ENCODE assay signal across 23 cellular contexts in the genomic region with DNA sequence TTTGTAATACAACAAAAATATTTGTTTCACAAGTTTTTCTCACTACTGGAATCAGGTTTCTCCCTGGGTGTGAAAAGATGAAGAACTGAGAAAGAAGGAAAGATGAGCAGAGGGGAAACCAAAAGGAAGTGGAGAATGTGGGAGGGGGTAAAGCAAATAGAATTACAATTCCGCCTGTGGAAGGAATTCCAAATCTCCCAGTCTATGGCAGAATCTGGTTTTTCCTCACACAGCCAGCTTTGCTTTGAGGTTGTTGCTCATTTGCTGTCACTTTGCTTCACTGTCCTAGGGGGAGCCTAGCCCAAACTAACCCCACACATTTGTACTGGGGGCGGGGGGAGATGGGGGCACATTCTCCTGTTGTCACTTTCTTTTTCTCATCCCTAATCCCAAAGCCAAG. TPM values are rescaled to one million over a fixed set of nuclear protein-coding genes. Genes with fewer than 3 reads are reported as not detected.
DNase-seq lines count a peak whose midpoint lies in the region; ATAC-seq, FAIRE-seq and TF ChIP-seq lines count a peak whose summit lies in the region.
"Had no signal": no experiment of that assay in that cellular context is flagged by ENCODE, and none has a peak within 500 bp of the region (broad histone marks: within the 10 kb centered on the region; RNA-seq: fewer than 3 reads in every experiment).

No MANE protein-coding gene starts in this region.

- no peak for TF ChIP-seq EP300 in H1 (IDR thresholded peaks at IDR 0.05; ENCODE audit: borderline replicate concordance in 1 of 2, low read depth in 2 of 2, low read length in 2 of 2)

- no peak for TF ChIP-seq POLR2A in H1 (IDR thresholded peaks at IDR 0.05; ENCODE audit: control extremely low read depth in 1 of 2, low read depth in 2 of 2, low read length in 2 of 2)

- H4K91ac ChIP-seq in H1 (replicated peaks; ENCODE audit: insufficient read length, low read length): no peak overlapping the region

- peak overlapping the region; percentile 23 for H3K27ac Mint-ChIP-seq in nephron progenitor cell
- H3K27ac Mint-ChIP-seq: IgD-negative memory B cell had no signal

- no peaks in the 10 kb centered on the region for H4K20me1 ChIP-seq in H1 (replicated peaks in 1 of 2; ENCODE audit: control insufficient read depth in 1 of 2, insufficient read depth in 2 of 2, low read length in 2 of 2)

- peaks cover 8% of the 10 kb centered on the region for H3K36me3 Mint-ChIP-seq in nephron progenitor cell (ENCODE audit: low read depth)
- H3K36me3 Mint-ChIP-seq: IgD-negative memory B cell had no signal

- H3K9ac ChIP-seq in H1 (replicated peaks in 1 of 4; ENCODE audit: extremely low read depth in 1 of 4, low read depth in 3 of 4, low read length in 3 of 4): no peak overlapping the region
- H3K9ac ChIP-seq in iPS-20b (ENCODE audit: low read depth, low read length): no peak overlapping the region
- H3K9ac ChIP-seq: SK-N-SH had no signal

- no peak for TF ChIP-seq RAD21 in H1 (IDR thresholded peaks at IDR 0.05 in 1 of 2, conservative IDR thresholded peaks at IDR 0.05 in 1 of 2; ENCODE audit: low read depth in 2 of 2, low read length in 2 of 2)

- no peaks in the 10 kb centered on the region for H3K36me3 ChIP-seq in H7 (replicated peaks; ENCODE audit: control insufficient read depth, insufficient read depth, low read length)
- H3K36me3 ChIP-seq in H1 (ENCODE audit: control insufficient read depth in 2 of 4, insufficient read depth in 4 of 4, low read length in 3 of 4): no peaks in the 10 kb centered on the region; a peak in 1 of 8 replicates
- no peaks in the 10 kb centered on the region for H3K36me3 ChIP-seq in iPS-20b (ENCODE audit: insufficient read depth, low read depth, low read length)

- no peak overlapping the region for H2AFZ ChIP-seq in H1 (ENCODE audit: low read length)

- peaks cover 4% of the 10 kb centered on the region for H3K27me3 Mint-ChIP-seq in nephron progenitor cell (ENCODE audit: low read depth, poor library complexity)

- H4K5ac ChIP-seq in H1 (ENCODE audit: insufficient read length, low read depth, low read length): no peak overlapping the region

- no peak for ATAC-seq in activated CD4-positive, CD25-positive, alpha-beta regulatory T cell treated with anti-CD3 and anti-CD28 coated beads, Interleukin-2, amount 50 U/mL, for 24 hours
- ATAC-seq in left cardiac atrium (no peak), HG03095 (IDR thresholded peaks at IDR 0.05; ENCODE audit: unreplicated experiment) (no peak)

- intact Hi-C loops in left cardiac atrium (cut with DNase I): no loop called here

- H3K9me3 Mint-ChIP-seq in nephron progenitor cell: peaks cover 20% of the 10 kb centered on the region
- H3K9me3 Mint-ChIP-seq: IgD-negative memory B cell had no signal

- H2AK5ac ChIP-seq in H1 (ENCODE audit: low read depth, low read length): no peak overlapping the region

- no peak overlapping the region for H2BK12ac ChIP-seq in H1 (ENCODE audit: low read depth, low read length)

- H3K4me1 ChIP-seq in H1 (replicated peaks in 1 of 4; ENCODE audit: control insufficient read depth in 3 of 4, insufficient read depth in 4 of 4, low read length in 3 of 4): peaks cover 2 to 15% (median 7%) of the 10 kb centered on the region in 4 experiments; a peak in 5 of 7 replicates
- H3K4me1 ChIP-seq in iPS-20b (ENCODE audit: insufficient read depth, low read length): peaks cover 25% of the 10 kb centered on the region

- H3K14ac ChIP-seq in H1 (ENCODE audit: insufficient read length): no peak overlapping the region

- no peak overlapping the region for H2BK20ac ChIP-seq in H1 (ENCODE audit: low read length)

- TF ChIP-seq CTCF in H1 (IDR thresholded peaks at IDR 0.05; ENCODE audit: control extremely low read depth in 1 of 3, insufficient read depth in 1 of 3, low read depth in 1 of 3, low read length in 3 of 3) (no peak), nephron progenitor cell (IDR thresholded peaks at IDR 0.05) (no peak)

- H3K23ac ChIP-seq in H1 (ENCODE audit: insufficient read length): no peak overlapping the region

- 25% methylated on average over 1 of the region's 2 CpGs; no CpG with 5 or more reads in 1 of the 2 experiments for WGBS in H1 (ENCODE audit: extremely low coverage in 1 of 2, insufficient coverage in 1 of 2, insufficient read length in 1 of 2, insufficient replicate concordance in 2 of 2, low coverage in 1 of 2, low lambda C conversion rate in 2 of 2, missing lambda C conversion rate in 1 of 2), 2 experiments

- H3K4me1 Mint-ChIP-seq in nephron progenitor cell: peaks cover 40% of the 10 kb centered on the region
- H3K4me1 Mint-ChIP-seq: IgD-negative memory B cell had no signal

- 0 out of 2 replicates have a peak overlapping the region, but pooled peaks have one; percentile 28 for H3K18ac ChIP-seq in H1 (ENCODE audit: extremely low read depth, low read length)

- no peak overlapping the region for H3K4me3 Mint-ChIP-seq in nephron progenitor cell
- H3K4me3 Mint-ChIP-seq: IgD-negative memory B cell had no signal

- no peaks in the 10 kb centered on the region for H3K23me2 ChIP-seq in H1 (ENCODE audit: low read depth, low read length)

- no peak overlapping the region for H4K8ac ChIP-seq in H1 (ENCODE audit: extremely low read depth, insufficient read depth, low read length)

- H3K27me3 ChIP-seq in H7 (ENCODE audit: control insufficient read depth, insufficient read depth, low read length) (no peaks in the 10 kb centered on the region), H1 (replicated peaks in 1 of 4; ENCODE audit: control insufficient read depth in 3 of 4, extremely low read depth in 1 of 4, insufficient read depth in 3 of 4, low read length in 3 of 4) (no peaks in the 10 kb centered on the region), iPS-20b (ENCODE audit: insufficient read depth, low read length) (no peaks in the 10 kb centered on the region)

- FAIRE-seq in H1 (lab: Jason Lieb, UNC): no peak
- FAIRE-seq: GM12892, GM19239 had no signal

- no peaks in the 10 kb centered on the region for H3K9me3 ChIP-seq in H1 (ENCODE audit: insufficient read depth in 2 of 2, low read depth in 1 of 2, low read length in 1 of 2)
- no peaks in the 10 kb centered on the region for H3K9me3 ChIP-seq in iPS-20b (ENCODE audit: insufficient read depth, low read depth, low read length)
- H3K9me3 ChIP-seq: SK-N-SH had no signal

- H2BK15ac ChIP-seq in H1 (ENCODE audit: low read length): no peak overlapping the region

- CTCF ChIA-PET in H1 (lab: Charles Lee; ENCODE audit: partially characterized antibody): interaction anchor here (0.6 to 3.2 kb wide), 4 partner anchors 14 to 300 kb away, joined by 3 to 24 read pairs (median 7); no protein-coding TSS in a partner anchor

- DNase-seq in H7 (peak; percentile 37), H1 (ENCODE audit: low read depth in 1 of 2, low spot score in 2 of 2) (no peak), nephron progenitor cell (no peak), left cardiac atrium (no peak), hypothalamus (lab: John Stamatoyannopoulos, UW) (no peak)
- DNase-seq: 8988T, ACHN, Calu3, DMS153, DND-41, HCEC 1CT, NCI-H1105, NCI-H2029, NCI-H446, NCI-H524 treated with DMSO at 0.1 percent for 48 hours, NCI-H774, SK-N-SH had no signal

- no peaks in the 10 kb centered on the region for H3K79me2 ChIP-seq in H1 (ENCODE audit: control insufficient read depth in 1 of 2, insufficient read depth in 2 of 2, low read length in 2 of 2)

- no peaks in the 10 kb centered on the region for H3K79me1 ChIP-seq in H1 (ENCODE audit: low read depth, low read length)

- peak overlapping the region; percentile 73; the same call in 1 of the 2 replicates for H2BK5ac ChIP-seq in H1 (ENCODE audit: low read depth, low read length)

- H3K4me2 ChIP-seq in H1 (ENCODE audit: insufficient read depth in 1 of 2, low read depth in 2 of 2, low read length in 2 of 2): peak overlapping the region in 1 of 2 experiments; percentile 36; a peak in 2 of 4 replicates
- H3K4me2 ChIP-seq: SK-N-SH had no signal

- H3K27ac ChIP-seq in H1 (ENCODE audit: low read depth, low read length): no peak overlapping the region
- H3K27ac ChIP-seq in iPS-20b (ENCODE audit: low read length): no peak overlapping the region

- H2BK120ac ChIP-seq in H1 (replicated peaks; ENCODE audit: low read depth, low read length): no peak overlapping the region

- POLR2A ChIA-PET in H1 (lab: Charles Lee; ENCODE audit: partially characterized antibody): interaction anchor here (1.1 kb wide), 1 partner anchor 22 kb away, joined by 4 read pairs; no protein-coding TSS in a partner anchor

- H3K56ac ChIP-seq in H1 (replicated peaks; ENCODE audit: insufficient read length, low read depth, low read length): no peak overlapping the region

- H3K4me3 ChIP-seq in H7 (ENCODE audit: insufficient read depth, low read depth, low read length) (no peak overlapping the region), H1 (ENCODE audit: extremely low read depth in 1 of 4, insufficient read depth in 2 of 4, low read depth in 3 of 4, low read length in 4 of 4) (no peak overlapping the region), iPS-20b (ENCODE audit: low read length) (peak overlapping the region; percentile 2; the same call in 1 of the 2 replicates)

- no peak overlapping the region for H3K4ac ChIP-seq in H1 (replicated peaks; ENCODE audit: insufficient read length, low read depth, low read length)

TF ChIP-seq in H1, 55 proteins besides CTCF, POLR2A, EP300 and RAD21 (continues in another document):
- TF ChIP-seq TAF1 (IDR thresholded peaks at IDR 0.05; ENCODE audit: low read depth, low read length) (no peak), KDM4A (IDR thresholded peaks at IDR 0.05; ENCODE audit: low read depth, low read length, severe bottlenecking) (no peak), SUZ12 (IDR thresholded peaks at IDR 0.05; ENCODE audit: low read length) (no peak), RXRA (IDR thresholded peaks at IDR 0.05; ENCODE audit: insufficient read depth, low read depth, low read length) (no peak)
- TF ChIP-seq, protein P1, sequence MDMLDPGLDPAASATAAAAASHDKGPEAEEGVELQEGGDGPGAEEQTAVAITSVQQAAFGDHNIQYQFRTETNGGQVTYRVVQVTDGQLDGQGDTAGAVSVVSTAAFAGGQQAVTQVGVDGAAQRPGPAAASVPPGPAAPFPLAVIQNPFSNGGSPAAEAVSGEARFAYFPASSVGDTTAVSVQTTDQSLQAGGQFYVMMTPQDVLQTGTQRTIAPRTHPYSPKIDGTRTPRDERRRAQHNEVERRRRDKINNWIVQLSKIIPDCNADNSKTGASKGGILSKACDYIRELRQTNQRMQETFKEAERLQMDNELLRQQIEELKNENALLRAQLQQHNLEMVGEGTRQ (IDR thresholded peaks at IDR 0.05; ENCODE audit: low read length): no peak

RNA-seq across cellular contexts. Expression of a gene that starts 43.9 kb away (rescaled TPM):
- 46.7 and 64.9 TPM in 2 replicates for total RNA-seq in H7 (2014; rRNA removed; shearing (Covaris generic))
- total RNA-seq in H1 (2021; fragmentation: NEBNext Ultra II Directional; extraction: Animal tissue kit (Norgen Biotek cat#: 25700)): 271 and 280 TPM in 2 replicates
- 40.0 and 99.9 TPM in 2 replicates for polyA plus RNA-seq in H1 (2011; rRNA removed)
- 158 TPM for polyA plus RNA-seq in H1 (2011; cell fraction: cytosol; rRNA removed)
- polyA plus RNA-seq in H1 (2011; cell fraction: nucleus; rRNA removed): 10.1 TPM
- 121 to 356 TPM (median 153 TPM) in 4 replicates for polyA plus RNA-seq in H1 (2012, experiment 1 of 2)
- 1,071 TPM for polyA plus RNA-seq in H1 (2012, experiment 2 of 2)
- 805 TPM for polyA plus RNA-seq in H1 (2013, experiment 1 of 2)
- polyA plus RNA-seq in H1 (2013, experiment 2 of 2): 862 TPM
- polyA minus RNA-seq in H1 (2011; rRNA and poly(A)+ RNA removed): 6.2 and 6.6 TPM in 2 replicates
- 13.1 TPM for polyA minus RNA-seq in H1 (2011; cell fraction: cytosol; rRNA and poly(A)+ RNA removed)
- 28.3 TPM for polyA minus RNA-seq in H1 (2011; cell fraction: nucleus; rRNA and poly(A)+ RNA removed)
- 10 to 100 TPM; 19.4 to 43.2 TPM for total RNA-seq in left cardiac atrium
